ENCODE assay signal across 24 cellular contexts in genomic region chr2:241793385-241793784, GRCh38. TPM values are rescaled to one million over a fixed set of nuclear protein-coding genes. Genes with fewer than 3 reads are reported as not detected.
"Had no signal": no experiment of that assay in that cellular context is flagged by ENCODE, and none has a peak within 500 bp of the region (broad histone marks: within the 10 kb centered on the region; RNA-seq: fewer than 3 reads in every experiment).

No MANE protein-coding gene starts in this region.

- H3K27ac ChIP-seq: adrenal gland, PC-9 had no signal

- H3K36me3 Mint-ChIP-seq: activated naive CD8-positive, alpha-beta T cell had no signal

- H3K4me3 Mint-ChIP-seq: activated CD4-positive, alpha-beta memory T cell treated with anti-CD3 and anti-CD28 coated beads for 36 hours; activated CD4-positive, alpha-beta T cell treated with anti-CD3 and anti-CD28 coated beads, Interleukin-2, amount 10 ng/mL, durations not matched to agents 7 days and 5 days; activated naive CD4-positive, alpha-beta T cell treated with anti-CD3 and anti-CD28 coated beads for 36 hours; activated naive CD8-positive, alpha-beta T cell; activated T-cell treated with anti-CD3 and anti-CD28 coated beads, Interleukin-2, amount 50 U/mL, for 4 hours; T-helper 17 cell had no signal

- H3K27ac Mint-ChIP-seq: activated CD4-positive, alpha-beta memory T cell treated with anti-CD3 and anti-CD28 coated beads for 36 hours; activated CD4-positive, alpha-beta T cell treated with anti-CD3 and anti-CD28 coated beads, Interleukin-2, amount 10 ng/mL, durations not matched to agents 7 days and 5 days; activated naive CD4-positive, alpha-beta T cell treated with anti-CD3 and anti-CD28 coated beads for 36 hours; activated naive CD8-positive, alpha-beta T cell; T-helper 17 cell had no signal

- H3K9me3 Mint-ChIP-seq: activated T-cell treated with anti-CD3 and anti-CD28 coated beads, Interleukin-2, amount 50 U/mL, for 4 hours had no signal

- ATAC-seq: activated T-cell treated with anti-CD3 and anti-CD28 coated beads, Interleukin-2, amount 50 U/mL, for 4 hours; T-helper 17 cell had no signal

- H2AFZ ChIP-seq: PC-9 had no signal

- H3K27me3 ChIP-seq: adrenal gland had no signal

- DNase-seq: activated CD4-positive, alpha-beta memory T cell treated with anti-CD3 and anti-CD28 coated beads for 36 hours; activated CD4-positive, alpha-beta T cell treated with anti-CD3 and anti-CD28 coated beads, Interleukin-2, amount 10 ng/mL, durations not matched to agents 7 days and 5 days; activated CD4-positive, CD25-positive, alpha-beta regulatory T cell; activated CD8-positive, alpha-beta memory T cell treated with anti-CD3 and anti-CD28 coated beads for 24 hours; activated gamma-delta T cell; activated naive CD4-positive, alpha-beta T cell treated with anti-CD3 and anti-CD28 coated beads for 36 hours; activated T-cell treated with anti-CD3 and anti-CD28 coated beads, Interleukin-2, amount 50 U/mL, for 4 hours; adrenal gland; anterior cingulate cortex; cerebellar nuclear complex; Kasumi-1; NCI-H1105 treated with DMSO at 0.1 percent for 48 hours; NCI-H1436 treated with DMSO at 0.1 percent for 48 hours; NCI-H187 treated with DMSO at 0.1 percent for 48 hours; NCI-H2081 treated with DMSO at 0.1 percent for 48 hours; NCI-H446; NCI-H524; PC-9; SHP77 treated with DMSO at 0.1 percent for 48 hours; T-helper 17 cell; T-helper 9 cell had no signal

- H3K27me3 Mint-ChIP-seq: activated CD4-positive, alpha-beta T cell treated with anti-CD3 and anti-CD28 coated beads, Interleukin-2, amount 10 ng/mL, durations not matched to agents 7 days and 5 days; activated naive CD8-positive, alpha-beta T cell; T-helper 17 cell had no signal

- H3K36me3 ChIP-seq: adrenal gland had no signal

- H3K4me3 ChIP-seq: adrenal gland, PC-9 had no signal

- H3K9me3 ChIP-seq: adrenal gland had no signal

- H3K4me2 ChIP-seq: PC-9 had no signal

- H3K4me1 ChIP-seq: adrenal gland had no signal

RNA-seq across cellular contexts. Expression of gene NEU4, which starts 15.6 kb away (rescaled TPM):
- total RNA-seq: activated naive CD4-positive, alpha-beta T cell treated with anti-CD3 and anti-CD28 coated beads for 36 hours; cardiac septum; SK-MEL-5 had no signal

RNA-seq across cellular contexts. Expression of gene GAL3ST2, which starts 16.8 kb away (rescaled TPM):
- total RNA-seq: activated CD4-positive, alpha-beta T cell treated with anti-CD3 and anti-CD28 coated beads, Interleukin-2, amount 10 ng/mL, durations not matched to agents 7 days and 5 days; activated naive CD4-positive, alpha-beta T cell treated with anti-CD3 and anti-CD28 coated beads for 36 hours; cardiac septum; SK-MEL-5 had no signal
